26 cellular contexts compared by ENCODE assay signal in genomic region chr3:190188197-190188596, GRCh38.
"Had no signal": no experiment of that assay in that cellular context is flagged by ENCODE, and none has a peak within 500 bp of the region (broad histone marks: within the 10 kb centered on the region; RNA-seq: fewer than 3 reads in every experiment).

No MANE protein-coding gene starts in this region.

- H3K4me3 Mint-ChIP-seq: activated B cell treated with CpG ODN at 0.5 μM for 24 hours; activated CD4-positive, alpha-beta T cell treated with anti-CD3 and anti-CD28 coated beads, Interleukin-2, amount 10 ng/mL, durations not matched to agents 24 days and 14 days; activated CD8-positive, alpha-beta memory T cell treated with anti-CD3 and anti-CD28 coated beads, Interleukin-2, amount 10 ng/mL, durations not matched to agents 7 days and 5 days; activated naive CD4-positive, alpha-beta T cell treated with anti-CD3 and anti-CD28 coated beads, Interleukin-2, amount 50 U/mL, for 24 hours; activated naive CD8-positive, alpha-beta T cell treated with anti-CD3 and anti-CD28 coated beads, Interleukin-2, amount 50 U/mL, for 24 hours; activated T-cell treated with anti-CD3 and anti-CD28 coated beads, Interleukin-2, amount 50 U/mL, for 24 hours; activated T-helper 1 cell treated with anti-CD3 and anti-CD28 coated beads, Interleukin-12 subunit alpha, Interleukin-12 subunit beta, Interleukin-2, Interleukin-4 antibody, amounts not matched to agents 30 ng/mL and 10 ng/mL and 1 ng/mL, durations not matched to agents 14 hours and 24 hours and 36 hours; T-helper 17 cell had no signal

- DNase-seq: activated B cell treated with CpG ODN at 0.5 μM for 24 hours; activated CD4-positive, alpha-beta T cell treated with anti-CD3 and anti-CD28 coated beads for 1 hour; activated CD4-positive, alpha-beta T cell treated with anti-CD3 and anti-CD28 coated beads, Interleukin-2, amount 10 ng/mL, durations not matched to agents 24 days and 14 days; activated CD4-positive, alpha-beta T cell treated with anti-CD3 and anti-CD28 coated beads, Interleukin-2, amount 50 U/mL, for 48 hours; activated CD8-positive, alpha-beta memory T cell treated with anti-CD3 and anti-CD28 coated beads, Interleukin-2, amount 10 ng/mL, durations not matched to agents 7 days and 5 days; activated effector memory CD4-positive, alpha-beta T cell treated with Interleukin-2 at 50 U/mL for 16 hours; activated naive CD4-positive, alpha-beta T cell; activated naive CD8-positive, alpha-beta T cell treated with anti-CD3 and anti-CD28 coated beads, Interleukin-2, amount 50 U/mL, for 24 hours; activated T-cell treated with anti-CD3 and anti-CD28 coated beads, Interleukin-2, amount 50 U/mL, for 24 hours; amygdala; brain microvascular endothelial cell; MG63; NCI-H1105 treated with DMSO at 0.1 percent for 48 hours; NCI-H146; NCI-H187 treated with DMSO at 0.1 percent for 48 hours; NCI-H2081 treated with DMSO at 0.1 percent for 48 hours; NCI-H446; NCI-H524; PC-3; SHP77 treated with DMSO at 0.1 percent for 48 hours; T-helper 17 cell; T-helper 9 cell had no signal

- H3K4me1 Mint-ChIP-seq: activated B cell treated with CpG ODN at 0.5 μM for 24 hours; activated CD4-positive, alpha-beta T cell treated with anti-CD3 and anti-CD28 coated beads, Interleukin-2, amount 10 ng/mL, durations not matched to agents 24 days and 14 days; activated CD8-positive, alpha-beta memory T cell treated with anti-CD3 and anti-CD28 coated beads, Interleukin-2, amount 10 ng/mL, durations not matched to agents 7 days and 5 days; activated naive CD4-positive, alpha-beta T cell treated with anti-CD3 and anti-CD28 coated beads, Interleukin-2, amount 50 U/mL, for 24 hours had no signal

- H3K36me3 Mint-ChIP-seq: activated CD8-positive, alpha-beta memory T cell treated with anti-CD3 and anti-CD28 coated beads, Interleukin-2, amount 10 ng/mL, durations not matched to agents 7 days and 5 days; activated naive CD4-positive, alpha-beta T cell treated with anti-CD3 and anti-CD28 coated beads, Interleukin-2, amount 50 U/mL, for 24 hours had no signal

- ATAC-seq: activated CD8-positive, alpha-beta memory T cell treated with anti-CD3 and anti-CD28 coated beads, Interleukin-2, amount 10 ng/mL, durations not matched to agents 7 days and 5 days; activated naive CD8-positive, alpha-beta T cell treated with anti-CD3 and anti-CD28 coated beads, Interleukin-2, amount 50 U/mL, for 24 hours; PC-3; T-helper 17 cell had no signal

- H3K27me3 Mint-ChIP-seq: activated B cell treated with CpG ODN at 0.5 μM for 24 hours; activated naive CD4-positive, alpha-beta T cell treated with anti-CD3 and anti-CD28 coated beads, Interleukin-2, amount 50 U/mL, for 24 hours; activated naive CD8-positive, alpha-beta T cell treated with anti-CD3 and anti-CD28 coated beads, Interleukin-2, amount 50 U/mL, for 24 hours had no signal

- FAIRE-seq: TTC549 had no signal

- H3K9me3 Mint-ChIP-seq: activated B cell treated with CpG ODN at 0.5 μM for 24 hours; activated CD4-positive, alpha-beta T cell treated with anti-CD3 and anti-CD28 coated beads, Interleukin-2, amount 10 ng/mL, durations not matched to agents 24 days and 14 days; activated naive CD4-positive, alpha-beta T cell treated with anti-CD3 and anti-CD28 coated beads, Interleukin-2, amount 50 U/mL, for 24 hours; activated naive CD8-positive, alpha-beta T cell treated with anti-CD3 and anti-CD28 coated beads, Interleukin-2, amount 50 U/mL, for 24 hours; activated T-cell treated with anti-CD3 and anti-CD28 coated beads, Interleukin-2, amount 50 U/mL, for 24 hours; activated T-helper 1 cell treated with anti-CD3 and anti-CD28 coated beads, Interleukin-12 subunit alpha, Interleukin-12 subunit beta, Interleukin-2, Interleukin-4 antibody, amounts not matched to agents 30 ng/mL and 10 ng/mL and 1 ng/mL, durations not matched to agents 14 hours and 24 hours and 36 hours had no signal

- H3K36me3 ChIP-seq: brain microvascular endothelial cell, cardiac muscle cell, MG63 had no signal

- H3K27me3 ChIP-seq: brain microvascular endothelial cell, cardiac muscle cell, MG63 had no signal

- H3K27ac ChIP-seq: brain microvascular endothelial cell, cardiac muscle cell had no signal

- H3K27ac Mint-ChIP-seq: activated B cell treated with CpG ODN at 0.5 μM for 24 hours; activated CD4-positive, alpha-beta T cell treated with anti-CD3 and anti-CD28 coated beads, Interleukin-2, amount 10 ng/mL, durations not matched to agents 24 days and 14 days; activated CD8-positive, alpha-beta memory T cell treated with anti-CD3 and anti-CD28 coated beads, Interleukin-2, amount 10 ng/mL, durations not matched to agents 7 days and 5 days; activated naive CD4-positive, alpha-beta T cell treated with anti-CD3 and anti-CD28 coated beads, Interleukin-2, amount 50 U/mL, for 24 hours; activated naive CD8-positive, alpha-beta T cell treated with anti-CD3 and anti-CD28 coated beads, Interleukin-2, amount 50 U/mL, for 24 hours; activated T-cell treated with anti-CD3 and anti-CD28 coated beads, Interleukin-2, amount 50 U/mL, for 24 hours; activated T-helper 1 cell treated with anti-CD3 and anti-CD28 coated beads, Interleukin-12 subunit alpha, Interleukin-12 subunit beta, Interleukin-2, Interleukin-4 antibody, amounts not matched to agents 30 ng/mL and 10 ng/mL and 1 ng/mL, durations not matched to agents 14 hours and 24 hours and 36 hours; T-helper 17 cell had no signal

- H3K9me3 ChIP-seq: MG63 had no signal

- H3K4me3 ChIP-seq: cardiac muscle cell, MG63 had no signal
